1 cellular context compared by ENCODE assay signal in the genomic region with DNA sequence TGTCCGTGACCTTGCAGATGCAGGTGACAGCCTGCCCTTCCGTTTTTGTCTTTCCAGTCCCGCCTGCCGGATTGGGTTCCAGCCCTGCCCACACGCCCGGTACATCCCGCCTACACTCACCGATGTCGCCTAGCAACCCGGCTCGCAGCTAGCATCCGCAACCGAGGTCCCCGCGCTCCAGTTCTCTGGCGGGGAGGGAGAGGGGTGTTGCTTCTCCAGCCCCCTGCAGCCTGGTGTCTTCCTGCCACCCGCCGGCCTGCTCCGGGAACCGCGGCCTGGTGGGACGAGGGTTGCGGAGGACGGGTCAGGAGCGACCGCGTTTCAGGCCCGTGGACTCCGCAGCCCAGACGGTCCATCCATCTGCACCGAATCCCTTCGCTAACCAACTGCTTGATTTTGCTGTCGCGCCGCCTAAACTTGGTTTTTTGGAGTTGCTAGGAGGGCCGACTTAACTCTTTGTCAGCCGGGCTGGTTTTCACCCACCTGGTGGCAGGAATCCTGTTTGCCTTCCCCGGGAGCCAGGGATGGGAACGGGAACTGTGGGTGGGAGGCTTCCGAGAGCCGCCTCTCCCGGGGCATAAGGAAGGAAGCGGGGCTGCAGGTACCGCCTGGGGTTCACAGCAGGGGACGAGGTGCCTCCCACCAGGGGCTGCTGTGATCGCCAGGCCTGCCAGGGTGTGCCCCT.
TF ChIP-seq lines count a peak whose summit lies in the region.

No MANE protein-coding gene starts in this region.

TF ChIP-seq in GM12878, 131 proteins besides CTCF, POLR2A, EP300 and RAD21:
- TF ChIP-seq WRNIP1 (IDR thresholded peaks at IDR 0.05; ENCODE audit: borderline replicate concordance, low read depth, low read length) = no peak
- TF ChIP-seq NFIC (IDR thresholded peaks at IDR 0.05; ENCODE audit: low read depth, low read length) = no peak
- TF ChIP-seq MTA3 (IDR thresholded peaks at IDR 0.05; ENCODE audit: borderline replicate concordance, low read length) = no peak
- no peak for TF ChIP-seq REST (IDR thresholded peaks at IDR 0.05; ENCODE audit: low read depth, low read length)
- TF ChIP-seq SIX5 (IDR thresholded peaks at IDR 0.05; ENCODE audit: low read depth, low read length, severe bottlenecking) = no peak
- TF ChIP-seq CHD2 (IDR thresholded peaks at IDR 0.05; ENCODE audit: borderline replicate concordance, low read depth, low read length) = no peak
- no peak for TF ChIP-seq RB1 (IDR thresholded peaks at IDR 0.05; ENCODE audit: borderline replicate concordance)
- no peak for TF ChIP-seq ATF7 (IDR thresholded peaks at IDR 0.05; ENCODE audit: low read depth)
